In genomic region chr2:171922230-171923022, GRCh38 we compare ENCODE assay signal across 8 cellular contexts. TPM values are rescaled to one million over a fixed set of nuclear protein-coding genes. Genes with fewer than 3 reads are reported as not detected.
DNase-seq lines count a peak whose midpoint lies in the region; TF ChIP-seq lines count a peak whose summit lies in the region.

HAT1 (plus strand) TSS chr2:171922461; CDS start chr2:171922501, 40 bp downstream.

- DNase-seq in GF-D8 (lab: John Stamatoyannopoulos, UW), result peak; percentile 92
- peak; percentile 95 for DNase-seq in HEK293T (ENCODE audit: extremely low spot score)
- peak; percentile 96 for DNase-seq in MV-4-11 (lab: John Stamatoyannopoulos, UW)
- peak; percentile 96 for DNase-seq in SK-MEL-5 (ENCODE audit: low read depth, low spot score)
- DNase-seq in activated naive CD4-positive, alpha-beta T cell treated with Interleukin-2 at 50 U/mL for 16 hours, result peak; percentile 98
- peak; percentile 94 for DNase-seq in foreskin melanocyte

- POLR2A ChIA-PET in HEK293T (lab: Yijun Ruan, JAX), result interaction anchor here (0.6 to 3.2 kb wide), 19 partner anchors 9 to 234 kb away, joined by 3 to 41 read pairs (median 4); partner anchors contain the start of genes DLX1, DLX2 and SLC25A12

- peak within 1 kb of the TSS; percentile 90 for H2AFZ ChIP-seq in neuron (ENCODE audit: low read depth, low read length)

- peak within 1 kb of the TSS; percentile 98 for H3K27ac ChIP-seq in subcutaneous abdominal adipose tissue (ENCODE audit: low read depth, low read length)

- CTCF ChIA-PET in HEK293T (lab: Yijun Ruan, JAX), result no interaction called here

- H3K4me1 ChIP-seq in neuron (ENCODE audit: insufficient read depth, low read length), result peaks cover 22% of the 10 kb centered on the region
- H3K4me1 ChIP-seq in subcutaneous abdominal adipose tissue (ENCODE audit: control insufficient read depth in 5 of 5, insufficient read depth in 5 of 5, low read length in 5 of 5), result peaks cover 4 to 24% (median 15%) of the 10 kb centered on the region in 5 donors

- peak within 1 kb of the TSS; percentile 84 to 100 (median 99) for H3K9ac ChIP-seq in subcutaneous abdominal adipose tissue (ENCODE audit: low read length in 5 of 5)

- in situ Hi-C loops in SK-MEL-5 (cut with HindIII; ENCODE audit: low pct_unique_long_range_greater_than_20kb, low sequenced_read_pairs), result no loop called here

- H3K36me3 ChIP-seq in neuron (ENCODE audit: insufficient read depth, low read length) (peaks cover 16% of the 10 kb centered on the region), subcutaneous abdominal adipose tissue (ENCODE audit: control insufficient read depth in 5 of 5, insufficient read depth in 5 of 5, low read length in 5 of 5) (peaks cover 3 to 10% (median 9%) of the 10 kb centered on the region in 5 donors)

- H3K9me3 ChIP-seq in neuron (ENCODE audit: low read length) (no peaks in the 10 kb centered on the region), subcutaneous abdominal adipose tissue (ENCODE audit: control insufficient read depth in 5 of 5, low read length in 5 of 5) (no peaks in the 10 kb centered on the region)

- H3K4me3 ChIP-seq in neuron (ENCODE audit: low read length) (peak within 1 kb of the TSS; percentile 68), subcutaneous abdominal adipose tissue (ENCODE audit: low read depth in 1 of 5, low read length in 5 of 5) (peak within 1 kb of the TSS; percentile 76 to 100 (median 93))

- no peaks in the 10 kb centered on the region for H3K27me3 ChIP-seq in neuron (ENCODE audit: insufficient read depth, low read length)
- no peaks in the 10 kb centered on the region for H3K27me3 ChIP-seq in subcutaneous abdominal adipose tissue (ENCODE audit: control insufficient read depth in 5 of 5, insufficient read depth in 4 of 5, low read length in 5 of 5)

TF ChIP-seq in HEK293T, 16 proteins besides CTCF, POLR2A, EP300 and RAD21:
- peak; percentile 83 for TF ChIP-seq L3MBTL2 (conservative IDR thresholded peaks at IDR 0.05)
- TF ChIP-seq ZNF384 (IDR thresholded peaks at IDR 0.05), result no peak
- TF ChIP-seq, protein P1, sequence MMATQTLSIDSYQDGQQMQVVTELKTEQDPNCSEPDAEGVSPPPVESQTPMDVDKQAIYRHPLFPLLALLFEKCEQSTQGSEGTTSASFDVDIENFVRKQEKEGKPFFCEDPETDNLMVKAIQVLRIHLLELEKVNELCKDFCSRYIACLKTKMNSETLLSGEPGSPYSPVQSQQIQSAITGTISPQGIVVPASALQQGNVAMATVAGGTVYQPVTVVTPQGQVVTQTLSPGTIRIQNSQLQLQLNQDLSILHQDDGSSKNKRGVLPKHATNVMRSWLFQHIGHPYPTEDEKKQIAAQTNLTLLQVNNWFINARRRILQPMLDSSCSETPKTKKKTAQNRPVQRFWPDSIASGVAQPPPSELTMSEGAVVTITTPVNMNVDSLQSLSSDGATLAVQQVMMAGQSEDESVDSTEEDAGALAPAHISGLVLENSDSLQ (IDR thresholded peaks at IDR 0.05), result peak; percentile 38; the same call in 1 of the 2 replicates

RNA-seq across cellular contexts. Expression of gene HAT1, which starts in this region (rescaled TPM):
- total RNA-seq in SK-MEL-5 (2014; rRNA removed; shearing (Covaris generic)), result 46.4 and 54.0 TPM in 2 replicates
- 57.9 and 61.2 TPM in 2 replicates for polyA plus RNA-seq in SK-MEL-5 (2015; cell fraction: cytosol; rRNA removed)
- polyA plus RNA-seq in SK-MEL-5 (2015; cell fraction: nucleus; rRNA removed), result 27.3 and 39.4 TPM in 2 replicates

Comparison
In these comparisons a context has a peak if more than half of its experiments do, and no peak if none do; other contexts are left out.
1. Peak in every context shown above with its lines: DNase-seq, H3K4me3 ChIP-seq and H3K27ac ChIP-seq.